In genomic region chr16:1613240-1613639, GRCh38 we compare ENCODE assay signal across 8 cellular contexts. TPM values are rescaled to one million over a fixed set of nuclear protein-coding genes. Genes with fewer than 3 reads are reported as not detected.
DNase-seq lines count a peak whose midpoint lies in the region; ATAC-seq and TF ChIP-seq lines count a peak whose summit lies in the region.

No MANE protein-coding gene starts in this region.

- H3K36me3 ChIP-seq in SU-DHL-6 (ENCODE audit: low read length), result no peaks in the 10 kb centered on the region

- H2AFZ ChIP-seq in SU-DHL-6 (ENCODE audit: low read depth, low read length, severe bottlenecking), result no peak overlapping the region

- intact Hi-C loops in sciatic nerve (cut with DNase I), result no loop called here

- no peak overlapping the region for H3K27ac ChIP-seq in SU-DHL-6 (ENCODE audit: low read depth, low read length)

- H3K4me3 Mint-ChIP-seq in progenitor cell of endocrine pancreas (ENCODE audit: low read depth), result peak overlapping the region; percentile 86

- H3K4me2 ChIP-seq in SU-DHL-6 (ENCODE audit: low read depth, low read length, poor library complexity, severe bottlenecking), result peak overlapping the region; percentile 98

- H3K36me3 Mint-ChIP-seq in progenitor cell of endocrine pancreas (ENCODE audit: insufficient read depth), result peaks cover 2% of the 10 kb centered on the region

- H3K27me3 Mint-ChIP-seq in progenitor cell of endocrine pancreas, result no peaks in the 10 kb centered on the region

- H4K20me1 ChIP-seq in SU-DHL-6 (ENCODE audit: low read depth, low read length), result peaks cover 4% of the 10 kb centered on the region; the same call in 1 of the 2 replicates

- peak overlapping the region; percentile 97 for H3K9ac ChIP-seq in SU-DHL-6 (ENCODE audit: low read length)

- H3K4me3 ChIP-seq in SU-DHL-6 (ENCODE audit: insufficient read depth, low read length, poor library complexity, severe bottlenecking) (peak overlapping the region; percentile 95), epithelial cell of proximal tubule (ENCODE audit: low read depth, low read length) (peak overlapping the region; percentile 88)

- no peaks in the 10 kb centered on the region for H3K9me3 ChIP-seq in SU-DHL-6 (ENCODE audit: insufficient read depth, low read length)

- DNase-seq in activated T-cell treated with anti-CD3 and anti-CD28 coated beads, Interleukin-2, amount 50 U/mL, for 1 hour, result peak; percentile 24
- DNase-seq in activated T-cell treated with anti-CD3 and anti-CD28 coated beads for 4 hours (no peak), epithelial cell of proximal tubule (ENCODE audit: low read depth) (no peak), progenitor cell of endocrine pancreas (ENCODE audit: low spot score, unreplicated experiment) (no peak), inferior parietal cortex (ENCODE audit: extremely low spot score) (no peak), NCI-H2227 (lab: John Stamatoyannopoulos, UW; ENCODE audit: unreplicated experiment) (no peak), sciatic nerve (ENCODE audit: low spot score) (no peak)

- peaks cover 31% of the 10 kb centered on the region for H3K79me2 ChIP-seq in SU-DHL-6 (ENCODE audit: insufficient read depth, low read length)

- peak overlapping the region; percentile 93 for H3K27ac Mint-ChIP-seq in progenitor cell of endocrine pancreas

- no peaks in the 10 kb centered on the region for H3K27me3 ChIP-seq in SU-DHL-6 (ENCODE audit: low read length)

- no peaks in the 10 kb centered on the region for H3K9me2 ChIP-seq in SU-DHL-6 (replicated peaks; ENCODE audit: insufficient read depth, low read length)

- no peaks in the 10 kb centered on the region for H3K9me3 Mint-ChIP-seq in progenitor cell of endocrine pancreas (ENCODE audit: low read depth)

- H3F3A ChIP-seq in SU-DHL-6 (ENCODE audit: insufficient read depth), result peaks cover 25% of the 10 kb centered on the region

- no peak for TF ChIP-seq CTCF in SU-DHL-6 (IDR thresholded peaks at IDR 0.05; ENCODE audit: insufficient read depth, low read length, poor library complexity, severe bottlenecking)
- no peak for TF ChIP-seq CTCF in epithelial cell of proximal tubule (conservative IDR thresholded peaks at IDR 0.05; ENCODE audit: low read depth, low read length)
- TF ChIP-seq CTCF in progenitor cell of endocrine pancreas (IDR thresholded peaks at IDR 0.05; ENCODE audit: unreplicated experiment), result no peak

- no peak for ATAC-seq in sciatic nerve

- peaks cover 31% of the 10 kb centered on the region for H3K4me1 Mint-ChIP-seq in progenitor cell of endocrine pancreas (ENCODE audit: low read depth)

RNA-seq across cellular contexts. Expression of gene CRAMP1, which starts 1.1 kb away (rescaled TPM):
- 6.9 and 8.0 TPM in 2 replicates for total RNA-seq in epithelial cell of proximal tubule
- 58.3 and 61.3 TPM in 2 replicates for total RNA-seq in progenitor cell of endocrine pancreas
- 26.1 TPM for total RNA-seq in sciatic nerve

RNA-seq across cellular contexts. Expression of gene IFT140, which starts 1.4 kb away (rescaled TPM):
- 4.6 and 12.5 TPM in 2 replicates for total RNA-seq in epithelial cell of proximal tubule
- 75.2 and 85.3 TPM in 2 replicates for total RNA-seq in progenitor cell of endocrine pancreas
- 29.2 TPM for total RNA-seq in sciatic nerve
